Comparison of ENCODE assay signal across 29 cellular contexts in the genomic region with DNA sequence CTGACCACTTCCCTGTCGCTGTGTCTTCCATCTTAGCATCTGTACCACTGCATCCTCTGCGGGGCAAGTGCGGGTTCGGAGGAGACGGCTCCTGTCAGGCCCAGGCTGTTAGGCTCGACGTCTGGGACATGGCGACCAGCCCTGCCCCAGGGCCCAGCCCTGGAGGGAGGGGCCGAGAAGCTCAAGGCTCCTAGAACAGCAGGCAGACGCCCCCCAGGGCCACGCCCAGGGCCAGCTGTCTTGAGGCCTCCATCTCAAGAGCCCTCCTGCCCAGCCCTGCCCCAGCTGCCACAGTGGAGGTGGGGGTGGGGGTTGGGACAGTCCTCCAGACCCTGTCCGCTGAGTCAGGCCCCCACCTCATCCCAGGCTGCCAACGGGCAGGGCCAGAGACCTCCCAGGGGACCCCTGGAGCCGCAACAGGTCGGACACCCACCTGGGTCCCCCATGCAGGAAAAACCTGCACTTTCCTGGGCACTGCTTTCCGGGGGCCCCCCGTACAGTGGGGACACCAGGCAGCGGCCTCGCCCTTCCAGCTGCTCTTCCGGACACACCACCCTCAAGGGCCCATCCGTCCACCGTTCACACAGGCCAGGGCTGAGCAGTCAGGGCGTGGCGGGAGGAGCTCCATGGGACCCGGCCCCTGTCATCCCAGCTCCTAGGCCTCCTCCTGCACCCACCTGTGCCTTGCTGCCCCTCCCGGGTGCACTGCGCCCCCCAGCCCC.
DNase-seq lines count a peak whose midpoint lies in the region; ATAC-seq and TF ChIP-seq lines count a peak whose summit lies in the region.
"Had no signal": no experiment of that assay in that cellular context is flagged by ENCODE, and none has a peak within 500 bp of the region (broad histone marks: within the 10 kb centered on the region; RNA-seq: fewer than 3 reads in every experiment).

No MANE protein-coding gene starts in this region.

- POLR2A ChIA-PET in HEK293 (lab: Yijun Ruan, JAX) = no interaction called here

- no peaks in the 10 kb centered on the region; a peak in 1 of 22 replicates for H4K20me1 ChIP-seq in BLaER1 treated with 17β-estradiol and CSF1 and Interleukin-3, amounts not matched to agents 10 nM and 100 nM

- H4K91ac ChIP-seq in neuronal stem cell (ENCODE audit: low read depth, low read length, poor library complexity) = no peak overlapping the region

- H2BK15ac ChIP-seq in neuronal stem cell (ENCODE audit: low read length) = peak overlapping the region; percentile 69

- peak overlapping the region; percentile 65 for H3K23ac ChIP-seq in neuronal stem cell (ENCODE audit: low read depth, low read length, poor library complexity)

- peak overlapping the region in 9 of 11 experiments; percentile 15 to 92 (median 79); a peak in 17 of 22 replicates for H3K4me2 ChIP-seq in BLaER1 treated with 17β-estradiol and CSF1 and Interleukin-3, amounts not matched to agents 10 nM and 100 nM
- H3K4me2 ChIP-seq in neuronal stem cell (ENCODE audit: insufficient read depth, low read length, poor library complexity, severe bottlenecking) = no peak overlapping the region
- H3K4me2 ChIP-seq: hepatocyte had no signal

- no peak overlapping the region for H3K4ac ChIP-seq in neuronal stem cell (ENCODE audit: low read length)

- H3K4me3 ChIP-seq in BLaER1 treated with 17β-estradiol and CSF1 and Interleukin-3, amounts not matched to agents 10 nM and 100 nM = no peak overlapping the region
- H3K4me3 ChIP-seq in HEK293 (ENCODE audit: low read depth, low read length) (no peak overlapping the region), neuronal stem cell (ENCODE audit: low read length in 2 of 2) (no peak overlapping the region)
- H3K4me3 ChIP-seq: ascending aorta, hepatocyte, left lung, ovary, Peyer's patch, testis had no signal

- H2AK5ac ChIP-seq in neuronal stem cell (ENCODE audit: low read depth, low read length) = peak overlapping the region; percentile 99

- H3K18ac ChIP-seq in neuronal stem cell (ENCODE audit: low read length) = peak overlapping the region; percentile 76

- H3K27ac ChIP-seq in BLaER1 treated with 17β-estradiol and CSF1 and Interleukin-3, amounts not matched to agents 10 nM and 100 nM = peak overlapping the region in 4 of 11 experiments; percentile 14 to 79 (median 22); a peak in 3 of 22 replicates
- H3K27ac ChIP-seq in HEK293 (ENCODE audit: extremely low read depth, low read depth, low read length) = no peak overlapping the region
- H3K27ac ChIP-seq in neuronal stem cell (replicated peaks; ENCODE audit: low read length) = no peak overlapping the region
- H3K27ac ChIP-seq: ascending aorta, hepatocyte, left lung, ovary, Peyer's patch, testis had no signal

- no peak overlapping the region for H4K8ac ChIP-seq in neuronal stem cell (ENCODE audit: low read depth, low read length)

- intact Hi-C loops in cardiac septum (cut with DNase I) = no loop called here

- peak overlapping the region; percentile 82 for H2BK5ac ChIP-seq in neuronal stem cell (ENCODE audit: low read length)

- H3K4me3 Mint-ChIP-seq in stimulated activated memory B cell treated with anti-CD40 and anti-IgM and Interleukin-4, amounts not matched to agents 10 μg/mL and 1 μg/mL and 100 μg/mL, for 72 hours = no peak overlapping the region
- H3K4me3 Mint-ChIP-seq: activated naive CD8-positive, alpha-beta T cell treated with anti-CD3 and anti-CD28 coated beads for 36 hours; activated T-helper 17 cell treated with anti-CD3 and anti-CD28 coated beads, Interleukin-2, amount 50 U/mL, for 72 hours; mesothelial cell of epicardium had no signal

- CTCF ChIA-PET in HEK293 (lab: Yijun Ruan, JAX) = no interaction called here

- H3K4me1 ChIP-seq in BLaER1 treated with 17β-estradiol and CSF1 and Interleukin-3, amounts not matched to agents 10 nM and 100 nM = peaks cover 50 to 94% (median 87%) of the 10 kb centered on the region in 10 experiments
- no peaks in the 10 kb centered on the region for H3K4me1 ChIP-seq in HEK293 (ENCODE audit: control insufficient read depth, insufficient read depth, low read length)
- H3K4me1 ChIP-seq in neuronal stem cell (ENCODE audit: control insufficient read depth in 2 of 2, insufficient read depth in 1 of 2, low read depth in 1 of 2, low read length in 2 of 2) = peaks cover 0 to 10% of the 10 kb centered on the region in 2 donors
- H3K4me1 ChIP-seq: ascending aorta, left lung, Peyer's patch, testis had no signal

- H3K27ac Mint-ChIP-seq in stimulated activated memory B cell treated with anti-CD40 and anti-IgM and Interleukin-4, amounts not matched to agents 10 μg/mL and 1 μg/mL and 100 μg/mL, for 72 hours = no peak overlapping the region
- H3K27ac Mint-ChIP-seq: activated naive CD8-positive, alpha-beta T cell treated with anti-CD3 and anti-CD28 coated beads for 36 hours; activated T-helper 17 cell treated with anti-CD3 and anti-CD28 coated beads, Interleukin-2, amount 50 U/mL, for 72 hours; mesothelial cell of epicardium had no signal

- no peak for ATAC-seq in HG02623 (IDR thresholded peaks at IDR 0.05; ENCODE audit: unreplicated experiment)
- no peak for ATAC-seq in stimulated activated memory B cell treated with anti-CD40 and anti-IgM and Interleukin-4, amounts not matched to agents 10 μg/mL and 1 μg/mL and 100 μg/mL, for 72 hours
- ATAC-seq: activated T-helper 17 cell treated with anti-CD3 and anti-CD28 coated beads, Interleukin-2, amount 50 U/mL, for 72 hours; esophagus mucosa; left lung; naive thymus-derived CD8-positive, alpha-beta T cell had no signal

- no CpG with 5 or more reads among the region's 27 CpGs for WGBS in neuronal stem cell (ENCODE audit: extremely low coverage in 2 of 2, insufficient read length in 2 of 2, insufficient replicate concordance in 1 of 2), 2 donors

- H2BK12ac ChIP-seq in neuronal stem cell (ENCODE audit: low read length) = no peak overlapping the region

- DNase-seq in cardiac septum (ENCODE audit: low spot score) (peak; percentile 60), neuronal stem cell (ENCODE audit: low spot score) (no peak), OCI-M2 (lab: John Stamatoyannopoulos, UW; ENCODE audit: unreplicated experiment) (no peak)
- DNase-seq: activated CD4-positive, alpha-beta T cell treated with anti-CD3 and anti-CD28 coated beads, Interleukin-2, amount 50 U/mL, for 48 hours; activated CD8-positive, alpha-beta memory T cell treated with anti-CD3 and anti-CD28 coated beads, Interleukin-2, amount 50 U/mL, for 48 hours; activated naive CD8-positive, alpha-beta T cell treated with anti-CD3 and anti-CD28 coated beads for 36 hours; caudate nucleus; EL; foreskin fibroblast; NCI-H1048; NCI-H1694 treated with DMSO at 0.1 percent for 48 hours; NCI-H526; ovary; Peyer's patch; retina; stimulated activated CD4-positive, alpha-beta T cell treated with anti-CD3 and anti-CD28 coated beads, Interleukin-4, amount 100 ng/mL, for 4 hours; stimulated activated naive CD4-positive, alpha-beta T cell; testis had no signal

- no peaks in the 10 kb centered on the region for H3K36me3 Mint-ChIP-seq in stimulated activated memory B cell treated with anti-CD40 and anti-IgM and Interleukin-4, amounts not matched to agents 10 μg/mL and 1 μg/mL and 100 μg/mL, for 72 hours
- H3K36me3 Mint-ChIP-seq: activated naive CD8-positive, alpha-beta T cell treated with anti-CD3 and anti-CD28 coated beads for 36 hours; mesothelial cell of epicardium; naive thymus-derived CD8-positive, alpha-beta T cell had no signal

- peak overlapping the region; percentile 1 for H3K14ac ChIP-seq in neuronal stem cell (ENCODE audit: low read length)

- no peak overlapping the region for H2BK120ac ChIP-seq in neuronal stem cell (ENCODE audit: low read depth, low read length)

- peak overlapping the region in 2 of 11 experiments; percentile 38 to 58; a peak in 1 of 22 replicates for H3K9ac ChIP-seq in BLaER1 treated with 17β-estradiol and CSF1 and Interleukin-3, amounts not matched to agents 10 nM and 100 nM
- no peak overlapping the region for H3K9ac ChIP-seq in neuronal stem cell (ENCODE audit: low read depth, low read length, poor library complexity)

- TF ChIP-seq CTCF in HEK293 (tag by site-specific recombination; IDR thresholded peaks at IDR 0.05) = no peak

- peaks cover 4% of the 10 kb centered on the region for H3K9me3 Mint-ChIP-seq in stimulated activated memory B cell treated with anti-CD40 and anti-IgM and Interleukin-4, amounts not matched to agents 10 μg/mL and 1 μg/mL and 100 μg/mL, for 72 hours
- H3K9me3 Mint-ChIP-seq: activated naive CD8-positive, alpha-beta T cell treated with anti-CD3 and anti-CD28 coated beads for 36 hours; activated T-helper 17 cell treated with anti-CD3 and anti-CD28 coated beads, Interleukin-2, amount 50 U/mL, for 72 hours; mesothelial cell of epicardium; naive thymus-derived CD8-positive, alpha-beta T cell had no signal

- H2AFZ ChIP-seq in neuronal stem cell (ENCODE audit: low read length) = no peak overlapping the region
- H2AFZ ChIP-seq: hepatocyte had no signal

- no peaks in the 10 kb centered on the region for H3K9me3 ChIP-seq in BLaER1 treated with 17β-estradiol and CSF1 and Interleukin-3, amounts not matched to agents 10 nM and 100 nM (replicated peaks in 1 of 11)
- H3K9me3 ChIP-seq in HEK293 (ENCODE audit: control insufficient read depth, insufficient read depth, low read depth, low read length) = no peaks in the 10 kb centered on the region
- no peaks in the 10 kb centered on the region for H3K9me3 ChIP-seq in neuronal stem cell (replicated peaks in 1 of 2; ENCODE audit: control insufficient read depth in 2 of 2, insufficient read depth in 1 of 2, low read depth in 1 of 2, low read length in 2 of 2)
- H3K9me3 ChIP-seq: ascending aorta, left lung, ovary, Peyer's patch, testis had no signal

- H3K36me3 ChIP-seq in BLaER1 treated with 17β-estradiol and CSF1 and Interleukin-3, amounts not matched to agents 10 nM and 100 nM = no peaks in the 10 kb centered on the region
- H3K36me3 ChIP-seq in HEK293 (ENCODE audit: control insufficient read depth in 2 of 2, insufficient read depth in 1 of 2, low read length in 2 of 2) (no peaks in the 10 kb centered on the region), neuronal stem cell (replicated peaks in 1 of 2; ENCODE audit: control insufficient read depth in 2 of 2, insufficient read depth in 2 of 2, low read length in 2 of 2) (no peaks in the 10 kb centered on the region)
- H3K36me3 ChIP-seq: ascending aorta, left lung, ovary, Peyer's patch had no signal

- peaks cover 1% of the 10 kb centered on the region for H3K79me1 ChIP-seq in neuronal stem cell (ENCODE audit: low read depth, low read length)

- no peaks in the 10 kb centered on the region; a peak in 1 of 22 replicates for H3K27me3 ChIP-seq in BLaER1 treated with 17β-estradiol and CSF1 and Interleukin-3, amounts not matched to agents 10 nM and 100 nM
- H3K27me3 ChIP-seq in neuronal stem cell (ENCODE audit: control insufficient read depth in 3 of 3, insufficient read depth in 3 of 3, low read depth in 1 of 3, low read length in 3 of 3) = peaks cover 0 to 30% (median 0%) of the 10 kb centered on the region in 3 experiments
- H3K27me3 ChIP-seq: ascending aorta, hepatocyte, ovary, Peyer's patch, testis had no signal

- peaks cover 46% of the 10 kb centered on the region for H3K27me3 Mint-ChIP-seq in stimulated activated memory B cell treated with anti-CD40 and anti-IgM and Interleukin-4, amounts not matched to agents 10 μg/mL and 1 μg/mL and 100 μg/mL, for 72 hours
- H3K27me3 Mint-ChIP-seq: activated naive CD8-positive, alpha-beta T cell treated with anti-CD3 and anti-CD28 coated beads for 36 hours; activated T-helper 17 cell treated with anti-CD3 and anti-CD28 coated beads, Interleukin-2, amount 50 U/mL, for 72 hours had no signal

- H3K4me1 Mint-ChIP-seq in stimulated activated memory B cell treated with anti-CD40 and anti-IgM and Interleukin-4, amounts not matched to agents 10 μg/mL and 1 μg/mL and 100 μg/mL, for 72 hours = peaks cover 25% of the 10 kb centered on the region
- H3K4me1 Mint-ChIP-seq: activated T-helper 17 cell treated with anti-CD3 and anti-CD28 coated beads, Interleukin-2, amount 50 U/mL, for 72 hours; mesothelial cell of epicardium had no signal
